In the genomic region with DNA sequence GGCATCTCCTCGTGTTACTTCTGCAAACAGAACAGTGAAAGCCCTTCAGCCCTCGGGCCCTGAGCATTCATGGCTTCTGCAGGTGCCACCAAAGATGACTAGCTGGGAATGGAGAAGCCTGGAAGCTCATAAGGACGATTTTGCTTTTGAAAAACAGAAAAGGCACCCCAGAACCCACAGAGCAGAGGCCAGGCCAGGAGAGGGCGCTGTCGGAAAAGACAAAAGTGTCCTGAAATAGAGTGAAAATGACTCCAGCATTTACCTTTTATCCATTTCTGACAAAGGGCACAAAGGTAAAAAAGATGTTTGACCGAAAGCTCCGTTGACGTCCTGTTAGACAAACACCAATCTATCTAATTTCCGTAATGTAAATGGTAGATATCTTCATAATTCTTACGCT, we compare ENCODE assay signal across 8 cellular contexts. TPM values are rescaled to one million over a fixed set of nuclear protein-coding genes. Genes with fewer than 3 reads are reported as not detected.
A peak's percentile ranks its signal among the peaks of the same experiment; 100 is the strongest.
DNase-seq lines count a peak whose midpoint lies in the region; ATAC-seq and TF ChIP-seq lines count a peak whose summit lies in the region.

No MANE protein-coding gene starts in this region.

- H3K4me3 ChIP-seq in fibroblast of villous mesenchyme (ENCODE audit: low read depth, low read length) = no peak overlapping the region

- no peak for ATAC-seq in HG03460 (IDR thresholded peaks at IDR 0.05; ENCODE audit: unreplicated experiment)

- TF ChIP-seq CTCF in fibroblast of villous mesenchyme (IDR thresholded peaks at IDR 0.05; ENCODE audit: insufficient read depth, low read depth, low read length) = peak; percentile 79

- peak; percentile 38 for DNase-seq in NCI-H2196 (lab: John Stamatoyannopoulos, UW; ENCODE audit: unreplicated experiment)
- no peak for DNase-seq in NCI-H2196 treated with DMSO at 0.1 percent for 48 hours (lab: John Stamatoyannopoulos, UW; ENCODE audit: unreplicated experiment)
- peak; percentile 30 for DNase-seq in NCI-H774 (lab: John Stamatoyannopoulos, UW)
- peak; percentile 52 for DNase-seq in activated T-cell treated with anti-CD3 and anti-CD28 coated beads for 48 hours (ENCODE audit: low read depth)
- DNase-seq in fibroblast of villous mesenchyme (ENCODE audit: low read depth) = peak; percentile 44
- DNase-seq in putamen (ENCODE audit: low spot score) = peak; percentile 20
- no peak for DNase-seq in NCI-H1436 (lab: John Stamatoyannopoulos, UW)

RNA-seq across cellular contexts. Expression of a gene that starts 37.6 kb away (rescaled TPM):
- 18.4 and 25.5 TPM in 2 replicates for total RNA-seq in fibroblast of villous mesenchyme

Comparison
In these comparisons a context has a peak if more than half of its experiments do, and no peak if none do; other contexts are left out.
1. DNase-seq: peak in NCI-H2196 (single experiment), NCI-H774 (single experiment), activated T-cell treated with anti-CD3 and anti-CD28 coated beads for 48 hours (single experiment), fibroblast of villous mesenchyme (single experiment) and putamen (single experiment); none in NCI-H2196 treated with DMSO at 0.1 percent for 48 hours (single experiment) and NCI-H1436 (single experiment).